In genomic region chr14:38210168-38210567, GRCh38 we compare ENCODE assay signal across 8 cellular contexts. TPM values are rescaled to one million over a fixed set of nuclear protein-coding genes. Genes with fewer than 3 reads are reported as not detected.
DNase-seq lines count a peak whose midpoint lies in the region; ATAC-seq, FAIRE-seq and TF ChIP-seq lines count a peak whose summit lies in the region.

No MANE protein-coding gene starts in this region.

- no peak for FAIRE-seq in HTR-8/SVneo (lab: Jason Lieb, UNC)

- H3K4me3 ChIP-seq in retinal pigment epithelial cell (ENCODE audit: low read length) = peak overlapping the region; percentile 27

- H3K36me3 Mint-ChIP-seq in T-helper 17 cell (ENCODE audit: low read depth) = peaks cover 10% of the 10 kb centered on the region

- H3K27ac ChIP-seq in foreskin keratinocyte = no peak overlapping the region

- H3K4me3 Mint-ChIP-seq in T-helper 17 cell = peak overlapping the region; percentile 68

- H3K4me1 Mint-ChIP-seq in T-helper 17 cell = peaks cover 11% of the 10 kb centered on the region

- peak; percentile 88 for DNase-seq in DMS53 (lab: John Stamatoyannopoulos, UW)
- no peak for DNase-seq in T-helper 17 cell
- no peak for DNase-seq in foreskin keratinocyte
- no peak for DNase-seq in retinal pigment epithelial cell (ENCODE audit: low read depth)
- no peak for DNase-seq in HTR-8/SVneo (ENCODE audit: insufficient read length, low spot score)
- no peak for DNase-seq in inferior parietal cortex (ENCODE audit: extremely low spot score)
- no peak for DNase-seq in SIG-M5 treated with dmso at 0.1 percent for 504 hours (lab: John Stamatoyannopoulos, UW; ENCODE audit: unreplicated experiment)

- no peaks in the 10 kb centered on the region for H3K9me3 ChIP-seq in T-helper 17 cell (ENCODE audit: control insufficient read depth, low read length, poor library complexity, severe bottlenecking)

- no peaks in the 10 kb centered on the region for H3K4me1 ChIP-seq in foreskin keratinocyte

- no peak for ATAC-seq in T-helper 17 cell
- peak; percentile 75 for ATAC-seq in foreskin keratinocyte
- no peak for ATAC-seq in HG03095 (IDR thresholded peaks at IDR 0.05; ENCODE audit: unreplicated experiment)

- no peak overlapping the region for H3K27ac Mint-ChIP-seq in T-helper 17 cell

- peaks cover 54% of the 10 kb centered on the region for H3K27me3 Mint-ChIP-seq in T-helper 17 cell

- peaks cover 78% of the 10 kb centered on the region for H3K27me3 ChIP-seq in foreskin keratinocyte

- no peak for TF ChIP-seq CTCF in foreskin keratinocyte (conservative IDR thresholded peaks at IDR 0.05)
- TF ChIP-seq CTCF in retinal pigment epithelial cell (conservative IDR thresholded peaks at IDR 0.05; ENCODE audit: low read depth, low read length) = no peak

RNA-seq across cellular contexts. Expression of gene SSTR1, which starts 2.5 kb away (rescaled TPM):
- total RNA-seq in T-helper 17 cell (not detected), foreskin keratinocyte (not detected in 2 replicates)
- polyA plus RNA-seq in foreskin keratinocyte = not detected in 2 replicates

RNA-seq across cellular contexts. Expression of gene CLEC14A, which starts 45.7 kb away (rescaled TPM):
- not detected for total RNA-seq in T-helper 17 cell
- total RNA-seq in foreskin keratinocyte = not detected in 2 replicates
- not detected in 2 replicates for polyA plus RNA-seq in foreskin keratinocyte
